Comparison of ENCODE assay signal across 16 cellular contexts in the genomic region with DNA sequence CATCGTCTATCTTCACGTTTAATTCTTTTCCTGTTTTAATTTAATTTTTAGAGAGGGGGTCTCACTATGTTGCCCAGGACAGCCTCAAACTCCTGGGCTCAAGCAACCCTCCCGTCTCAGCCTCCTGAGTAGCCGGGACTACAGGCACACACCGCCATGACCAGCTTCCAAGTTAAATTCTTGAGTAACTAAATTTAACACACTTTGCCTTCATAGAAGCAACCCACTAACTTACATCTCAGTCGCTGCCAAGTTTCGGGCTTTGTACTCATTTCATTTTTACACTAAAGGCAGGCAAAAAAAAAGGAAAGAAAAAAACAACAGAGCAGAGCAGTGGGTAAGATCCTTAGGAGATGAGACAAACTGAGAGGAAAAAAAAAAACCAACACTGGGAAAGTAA. TPM values are rescaled to one million over a fixed set of nuclear protein-coding genes. Genes with fewer than 3 reads are reported as not detected.
DNase-seq lines count a peak whose midpoint lies in the region; ATAC-seq and TF ChIP-seq lines count a peak whose summit lies in the region.
"Had no signal": no experiment of that assay in that cellular context is flagged by ENCODE, and none has a peak within 500 bp of the region (broad histone marks: within the 10 kb centered on the region; RNA-seq: fewer than 3 reads in every experiment).

No MANE protein-coding gene starts in this region.

- no peak for ATAC-seq in activated CD4-positive, alpha-beta T cell treated with anti-CD3 and anti-CD28 coated beads for 36 hours
- ATAC-seq in natural killer cell treated with Interleukin-12 subunit alpha and Interleukin-12 subunit beta and Interleukin-15 and Interleukin-18, amount 100 ng/mL, for 72 hours: no peak
- ATAC-seq in natural killer cell (no peak), GM18517 (IDR thresholded peaks at IDR 0.05; ENCODE audit: unreplicated experiment) (no peak)
- ATAC-seq in activated naive CD8-positive, alpha-beta T cell treated with anti-CD3 and anti-CD28 coated beads, Interleukin-2, amount 10 ng/mL, durations not matched to agents 7 days and 5 days (ENCODE audit: low read depth): no peak

- intact Hi-C loops in activated CD4-positive, alpha-beta T cell treated with anti-CD3 and anti-CD28 coated beads for 36 hours (cut with DNase I, micrococcal nuclease): loop anchor here (2.0 kb wide), 2 partner anchors 146 to 218 kb away; no protein-coding TSS in a partner anchor
- intact Hi-C loops in natural killer cell (cut with micrococcal nuclease): no loop called here

- H3K4me3 Mint-ChIP-seq in activated CD4-positive, alpha-beta T cell treated with anti-CD3 and anti-CD28 coated beads for 36 hours: peak overlapping the region; percentile 61
- peak overlapping the region; percentile 90 for H3K4me3 Mint-ChIP-seq in natural killer cell treated with Interleukin-12 subunit alpha and Interleukin-12 subunit beta and Interleukin-15 and Interleukin-18, amount 100 ng/mL, for 72 hours
- no peak overlapping the region for H3K4me3 Mint-ChIP-seq in natural killer cell
- H3K4me3 Mint-ChIP-seq in activated naive CD8-positive, alpha-beta T cell treated with anti-CD3 and anti-CD28 coated beads, Interleukin-2, amount 10 ng/mL, durations not matched to agents 7 days and 5 days: peak overlapping the region; percentile 5

- POLR2A ChIA-PET in activated CD4-positive, alpha-beta T cell treated with anti-CD3 and anti-CD28 coated beads for 36 hours (lab: Charles Lee): interaction anchor here (0.6 kb wide), 1 partner anchor 24 kb away, joined by 3 read pairs; no protein-coding TSS in a partner anchor
- POLR2A ChIA-PET in activated naive CD8-positive, alpha-beta T cell treated with anti-CD3 and anti-CD28 coated beads, Interleukin-2, amount 10 ng/mL, durations not matched to agents 7 days and 5 days (lab: Charles Lee): no interaction called here

- no peaks in the 10 kb centered on the region for H3K9me3 Mint-ChIP-seq in activated CD4-positive, alpha-beta T cell treated with anti-CD3 and anti-CD28 coated beads for 36 hours (ENCODE audit: low read depth)
- H3K9me3 Mint-ChIP-seq in natural killer cell treated with Interleukin-12 subunit alpha and Interleukin-12 subunit beta and Interleukin-15 and Interleukin-18, amount 100 ng/mL, for 72 hours: no peaks in the 10 kb centered on the region
- H3K9me3 Mint-ChIP-seq in natural killer cell: no peaks in the 10 kb centered on the region
- no peaks in the 10 kb centered on the region for H3K9me3 Mint-ChIP-seq in activated naive CD8-positive, alpha-beta T cell treated with anti-CD3 and anti-CD28 coated beads, Interleukin-2, amount 10 ng/mL, durations not matched to agents 7 days and 5 days

- H3K4me1 Mint-ChIP-seq in activated CD4-positive, alpha-beta T cell treated with anti-CD3 and anti-CD28 coated beads for 36 hours: peaks cover 69% of the 10 kb centered on the region
- peaks cover 57 to 64% of the 10 kb centered on the region in 2 donors for H3K4me1 Mint-ChIP-seq in natural killer cell treated with Interleukin-12 subunit alpha and Interleukin-12 subunit beta and Interleukin-15 and Interleukin-18, amount 100 ng/mL, for 72 hours (ENCODE audit: low read depth in 2 of 2)
- H3K4me1 Mint-ChIP-seq in natural killer cell: peaks cover 30 to 35% of the 10 kb centered on the region in 2 donors
- H3K4me1 Mint-ChIP-seq in activated naive CD8-positive, alpha-beta T cell treated with anti-CD3 and anti-CD28 coated beads, Interleukin-2, amount 10 ng/mL, durations not matched to agents 7 days and 5 days: peaks cover 39% of the 10 kb centered on the region

- peaks cover 31% of the 10 kb centered on the region for H3K36me3 Mint-ChIP-seq in activated CD4-positive, alpha-beta T cell treated with anti-CD3 and anti-CD28 coated beads for 36 hours (ENCODE audit: low read depth)
- H3K36me3 Mint-ChIP-seq in natural killer cell treated with Interleukin-12 subunit alpha and Interleukin-12 subunit beta and Interleukin-15 and Interleukin-18, amount 100 ng/mL, for 72 hours: no peaks in the 10 kb centered on the region
- no peaks in the 10 kb centered on the region for H3K36me3 Mint-ChIP-seq in natural killer cell
- peaks cover 28% of the 10 kb centered on the region for H3K36me3 Mint-ChIP-seq in activated naive CD8-positive, alpha-beta T cell treated with anti-CD3 and anti-CD28 coated beads, Interleukin-2, amount 10 ng/mL, durations not matched to agents 7 days and 5 days

- no peak for TF ChIP-seq CTCF in natural killer cell (IDR thresholded peaks at IDR 0.05)

- peaks cover 5% of the 10 kb centered on the region for H3K27me3 Mint-ChIP-seq in activated CD4-positive, alpha-beta T cell treated with anti-CD3 and anti-CD28 coated beads for 36 hours
- H3K27me3 Mint-ChIP-seq in natural killer cell treated with Interleukin-12 subunit alpha and Interleukin-12 subunit beta and Interleukin-15 and Interleukin-18, amount 100 ng/mL, for 72 hours: peaks cover 4 to 11% of the 10 kb centered on the region in 2 donors
- H3K27me3 Mint-ChIP-seq in natural killer cell (ENCODE audit: low read depth in 2 of 2): peaks cover 21 to 23% of the 10 kb centered on the region in 2 donors
- peaks cover 25% of the 10 kb centered on the region for H3K27me3 Mint-ChIP-seq in activated naive CD8-positive, alpha-beta T cell treated with anti-CD3 and anti-CD28 coated beads, Interleukin-2, amount 10 ng/mL, durations not matched to agents 7 days and 5 days

- peak; percentile 32 for DNase-seq in activated CD4-positive, alpha-beta T cell treated with anti-CD3 and anti-CD28 coated beads for 36 hours
- DNase-seq in activated CD4-positive, alpha-beta T cell treated with anti-CD3 and anti-CD28 coated beads, Interleukin-2, amount 50 U/mL, for 48 hours: no peak
- DNase-seq in natural killer cell treated with Interleukin-12 subunit alpha and Interleukin-12 subunit beta and Interleukin-15 and Interleukin-18, amount 100 ng/mL, for 72 hours (ENCODE audit: low spot score): no peak
- DNase-seq in natural killer cell: no peak
- DNase-seq in activated naive CD8-positive, alpha-beta T cell treated with anti-CD3 and anti-CD28 coated beads, Interleukin-2, amount 10 ng/mL, durations not matched to agents 7 days and 5 days: no peak
- no peak for DNase-seq in DMS 273 treated with DMSO at 0.1 percent for 48 hours (lab: John Stamatoyannopoulos, UW)
- DNase-seq in DMS153 (lab: John Stamatoyannopoulos, UW): no peak
- DNase-seq: Calu3, DND-41, GF-D8, GOT3, NCI-H1436 treated with DMSO at 0.1 percent for 48 hours, NCI-H2081 treated with DMSO at 0.1 percent for 48 hours, NCI-H524, Peyer's patch had no signal

- peak overlapping the region; percentile 89 for H3K27ac Mint-ChIP-seq in activated CD4-positive, alpha-beta T cell treated with anti-CD3 and anti-CD28 coated beads for 36 hours
- H3K27ac Mint-ChIP-seq in natural killer cell treated with Interleukin-12 subunit alpha and Interleukin-12 subunit beta and Interleukin-15 and Interleukin-18, amount 100 ng/mL, for 72 hours: peak overlapping the region; percentile 90 to 91
- no peak overlapping the region for H3K27ac Mint-ChIP-seq in natural killer cell
- H3K27ac Mint-ChIP-seq in activated naive CD8-positive, alpha-beta T cell treated with anti-CD3 and anti-CD28 coated beads, Interleukin-2, amount 10 ng/mL, durations not matched to agents 7 days and 5 days: no peak overlapping the region

- CTCF ChIA-PET in activated CD4-positive, alpha-beta T cell treated with anti-CD3 and anti-CD28 coated beads for 36 hours (lab: Charles Lee): interaction anchor here (1.2 kb wide), 1 partner anchor 219 kb away, joined by 3 read pairs; no protein-coding TSS in a partner anchor

RNA-seq across cellular contexts. Expression of gene TIAM1, which starts 3.6 kb away (rescaled TPM):
- total RNA-seq in activated CD4-positive, alpha-beta T cell treated with anti-CD3 and anti-CD28 coated beads for 36 hours: 10 to 100 TPM; 60.7 to 72.6 TPM
- total RNA-seq in natural killer cell treated with Interleukin-12 subunit alpha and Interleukin-12 subunit beta and Interleukin-15 and Interleukin-18, amount 100 ng/mL, for 72 hours: 100 to 1,000 TPM in 1 of 2 donors, 10 to 100 TPM in 1; 57.4 to 125 TPM
- 10 to 100 TPM; 19.1 to 32.3 (median 19.4) TPM for total RNA-seq in natural killer cell
- total RNA-seq in activated naive CD8-positive, alpha-beta T cell treated with anti-CD3 and anti-CD28 coated beads, Interleukin-2, amount 10 ng/mL, durations not matched to agents 7 days and 5 days: 10 to 100 TPM; 21.8 to 23.7 TPM

Comparison
In these comparisons a context has a peak if more than half of its experiments do, and no peak if none do; other contexts are left out.
1. H3K27ac Mint-ChIP-seq: peak in activated CD4-positive, alpha-beta T cell treated with anti-CD3 and anti-CD28 coated beads for 36 hours (single experiment) and natural killer cell treated with Interleukin-12 subunit alpha and Interleukin-12 subunit beta and Interleukin-15 and Interleukin-18, amount 100 ng/mL, for 72 hours (2 of 2); none in natural killer cell (0 of 2) and activated naive CD8-positive, alpha-beta T cell treated with anti-CD3 and anti-CD28 coated beads, Interleukin-2, amount 10 ng/mL, durations not matched to agents 7 days and 5 days (single experiment).